ENCODE assay signal across 11 cellular contexts in genomic region chr17:1107083-1107776, GRCh38.
DNase-seq lines count a peak whose midpoint lies in the region; ATAC-seq, FAIRE-seq and TF ChIP-seq lines count a peak whose summit lies in the region.
"Had no signal": no experiment of that assay in that cellular context is flagged by ENCODE, and none has a peak within 500 bp of the region (broad histone marks: within the 10 kb centered on the region; RNA-seq: fewer than 3 reads in every experiment).

No MANE protein-coding gene starts in this region.

- no peaks in the 10 kb centered on the region for H3K9me3 ChIP-seq in HepG2 (ENCODE audit: low read length)
- no peaks in the 10 kb centered on the region for H3K9me3 ChIP-seq in right lobe of liver
- H3K9me3 ChIP-seq: left lung had no signal

- TF ChIP-seq CTCF in HepG2 (CRISPR knock-in tag; IDR thresholded peaks at IDR 0.05) (no peak), right lobe of liver (IDR thresholded peaks at IDR 0.05) (no peak), brain microvascular endothelial cell (IDR thresholded peaks at IDR 0.05; ENCODE audit: low read depth, low read length, missing control alignments) (no peak)

- H3K4me3 ChIP-seq in HepG2 (replicated peaks in 1 of 3; ENCODE audit: insufficient read depth in 1 of 3, low read depth in 2 of 3, low read length in 3 of 3) (no peak overlapping the region; a peak in 1 of 6 replicates), right lobe of liver (no peak overlapping the region), brain microvascular endothelial cell (ENCODE audit: low read depth, low read length) (peak overlapping the region; percentile 75)

- no peaks in the 10 kb centered on the region for H4K20me1 ChIP-seq in HepG2 (ENCODE audit: insufficient read depth, low read length)

- H3K4me1 ChIP-seq in HepG2 (ENCODE audit: insufficient read depth, low read length) (peaks cover 44% of the 10 kb centered on the region), right lobe of liver (peaks cover 0 to 9% (median 0%) of the 10 kb centered on the region in 4 donors)

- no TSS peak for BruUV-seq in HepG2 (replicated peaks; lab: Mats Ljungman, UMichigan)

- no peaks in the 10 kb centered on the region for H3K9me3 Mint-ChIP-seq in naive B cell

- no peak for ATAC-seq in HepG2
- ATAC-seq in right lobe of liver = no peak
- no peak for ATAC-seq in naive B cell (ENCODE audit: low read depth in 2 of 2)
- no peak for ATAC-seq in GM18861 (IDR thresholded peaks at IDR 0.05; ENCODE audit: unreplicated experiment)

- H3K36me3 ChIP-seq in HepG2 (replicated peaks in 1 of 2; ENCODE audit: control insufficient read depth in 1 of 2, insufficient read depth in 2 of 2, low read length in 2 of 2) (no peaks in the 10 kb centered on the region), right lobe of liver (no peaks in the 10 kb centered on the region), brain microvascular endothelial cell (replicated peaks) (peaks cover 3% of the 10 kb centered on the region)

- H3K27me3 ChIP-seq in HepG2 (ENCODE audit: control insufficient read depth in 1 of 2, insufficient read depth in 2 of 2, low read length in 2 of 2) (no peaks in the 10 kb centered on the region), right lobe of liver (no peaks in the 10 kb centered on the region), brain microvascular endothelial cell (replicated peaks) (no peaks in the 10 kb centered on the region)
- H3K27me3 ChIP-seq: left lung had no signal

- intact Hi-C loops in HepG2 (cut with micrococcal nuclease; ENCODE audit: unreplicated experiment) = no loop called here
- intact Hi-C loops in right lobe of liver (cut with DNase I) = no loop called here

- H3K9ac ChIP-seq in HepG2 (ENCODE audit: insufficient read depth, low read depth, low read length) = no peak overlapping the region

- TF ChIP-seq POLR2A in HepG2 (IDR thresholded peaks at IDR 0.05; ENCODE audit: insufficient read depth in 1 of 2, low read depth in 2 of 2, low read length in 2 of 2) = no peak
- TF ChIP-seq POLR2A in right lobe of liver (IDR thresholded peaks at IDR 0.05) = no peak

- H3K4me1 Mint-ChIP-seq in naive B cell = peaks cover 26 to 55% (median 46%) of the 10 kb centered on the region in 3 donors

- FAIRE-seq in HepG2 (lab: Jason Lieb, UNC) = no peak

- CTCF ChIA-PET in HepG2 (lab: Yijun Ruan, JAX; ENCODE audit: low intra/inter-chr PET ratio, low total read pairs) = no interaction called here

- peak overlapping the region; percentile 51 to 83 (median 68) for H3K4me3 Mint-ChIP-seq in naive B cell

- in situ Hi-C loops in HepG2 (cut with HindIII; ENCODE audit: extremely low pct_ligation_motif_present, low pct_unique_long_range_greater_than_20kb) = no loop called here
- in situ Hi-C loops in brain microvascular endothelial cell (cut with HindIII; ENCODE audit: low pct_ligation_motif_present, low sequenced_read_pairs) = no loop called here

- peak overlapping the region; percentile 100; the same call in 1 of the 2 replicates for H3K4me2 ChIP-seq in HepG2 (ENCODE audit: low read depth, low read length)

- no peak overlapping the region for H3K27ac ChIP-seq in HepG2 (ENCODE audit: extremely low read length, insufficient read depth, low read length)
- no peak overlapping the region for H3K27ac ChIP-seq in right lobe of liver
- H3K27ac ChIP-seq in brain microvascular endothelial cell = no peak overlapping the region
- H3K27ac ChIP-seq: HL-60 had no signal

- POLR2A ChIA-PET in HepG2 (lab: Yijun Ruan, JAX) = no interaction called here

- H2AFZ ChIP-seq in HepG2 (ENCODE audit: low read length) = no peak overlapping the region

- no peaks in the 10 kb centered on the region for H3K27me3 Mint-ChIP-seq in naive B cell

- H3K36me3 Mint-ChIP-seq in naive B cell = no peaks in the 10 kb centered on the region

- DNase-seq in HepG2 (ENCODE audit: low spot score) = no peak
- DNase-seq in right lobe of liver = no peak
- no peak for DNase-seq in brain microvascular endothelial cell
- no peak for DNase-seq in naive B cell
- no peak for DNase-seq in DMS114 treated with DMSO at 0.1 percent for 48 hours (lab: John Stamatoyannopoulos, UW; ENCODE audit: unreplicated experiment)
- DNase-seq in NCI-H345 (lab: John Stamatoyannopoulos, UW) = no peak
- no peak for DNase-seq in NCI-H1436 (lab: John Stamatoyannopoulos, UW)
- DNase-seq: NCI-H2029 had no signal

- TF ChIP-seq EP300 in HepG2 (IDR thresholded peaks at IDR 0.05; ENCODE audit: low read depth in 2 of 2, low read length in 2 of 2) (no peak), HepG2 (CRISPR knock-in tag; IDR thresholded peaks at IDR 0.05; ENCODE audit: borderline replicate concordance) (no peak)

- peak overlapping the region in 1 of 6 donors; percentile 65 for H3K27ac Mint-ChIP-seq in naive B cell

- H3K79me2 ChIP-seq in HepG2 (ENCODE audit: insufficient read depth, low read length) = no peaks in the 10 kb centered on the region

- TF ChIP-seq RAD21 in HepG2 (CRISPR knock-in tag; IDR thresholded peaks at IDR 0.05) = no peak

- 92% methylated on average over 12 of the region's 20 CpGs for WGBS in HepG2 (ENCODE audit: low lambda C conversion rate)
- WGBS in right lobe of liver (ENCODE audit: insufficient coverage, low coverage, low lambda C conversion rate, missing lambda C conversion rate) = 89% methylated on average over 5 of the region's 20 CpGs

TF ChIP-seq in HepG2, 621 proteins besides CTCF, POLR2A, EP300 and RAD21:
- TF ChIP-seq ARHGAP35 (CRISPR knock-in tag; IDR thresholded peaks at IDR 0.05; ENCODE audit: borderline replicate concordance) = no peak
- no peak for TF ChIP-seq POGK (CRISPR knock-in tag; conservative IDR thresholded peaks at IDR 0.05)
- TF ChIP-seq MTF1 (CRISPR knock-in tag; IDR thresholded peaks at IDR 0.05) = no peak
